Comparison of ENCODE assay signal across 20 cellular contexts in the genomic region with DNA sequence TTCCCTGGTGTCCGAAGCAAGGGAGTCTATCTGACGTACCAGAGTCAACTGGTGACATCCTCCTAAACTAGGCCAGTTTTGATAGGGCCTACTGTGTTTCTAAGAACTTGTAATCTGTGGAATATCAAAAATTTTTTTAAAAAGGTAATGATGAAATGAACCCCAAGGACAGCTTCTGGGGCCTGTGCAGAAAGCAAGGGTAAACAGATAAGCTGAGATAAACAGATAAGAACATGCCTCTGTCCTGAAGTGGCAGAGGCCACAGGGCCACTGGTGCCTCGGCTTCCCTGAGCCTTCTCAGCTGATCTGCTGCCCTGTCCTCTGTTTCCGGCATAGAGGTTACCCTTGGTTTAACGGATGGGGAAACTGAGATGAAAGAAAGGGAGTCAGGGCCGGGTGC.
"Had no signal": no experiment of that assay in that cellular context is flagged by ENCODE, and none has a peak within 500 bp of the region (broad histone marks: within the 10 kb centered on the region; RNA-seq: fewer than 3 reads in every experiment).

No MANE protein-coding gene starts in this region.

- H3K9me3 ChIP-seq: left lung, mucosa of descending colon, ovary had no signal

- H3K36me3 ChIP-seq: brain microvascular endothelial cell, left lung, ovary, WERI-Rb-1 had no signal

- H3K36me3 Mint-ChIP-seq: naive B cell; stimulated activated naive B cell treated with anti-CD40 and anti-IgM and Interleukin-4, amounts not matched to agents 10 μg/mL and 1 μg/mL and 100 μg/mL, for 72 hours had no signal

- H3K27ac ChIP-seq: brain microvascular endothelial cell, left lung, ovary, WERI-Rb-1 had no signal

- H3K9me3 Mint-ChIP-seq: activated naive CD8-positive, alpha-beta T cell treated with anti-CD3 and anti-CD28 coated beads for 36 hours; activated T-helper 1 cell treated with anti-CD3 and anti-CD28 coated beads, Interleukin-12 subunit alpha, Interleukin-12 subunit beta, Interleukin-2, Interleukin-4 antibody, amounts not matched to agents 30 ng/mL and 10 ng/mL and 1 ng/mL, durations not matched to agents 14 hours and 24 hours and 36 hours; memory B cell; naive B cell; stimulated activated naive B cell treated with anti-CD40 and anti-IgM and Interleukin-4, amounts not matched to agents 10 μg/mL and 1 μg/mL and 100 μg/mL, for 72 hours had no signal

- DNase-seq: activated CD4-positive, alpha-beta T cell treated with anti-CD3 and anti-CD28 coated beads for 1 hour; activated CD4-positive, alpha-beta T cell treated with anti-CD3 and anti-CD28 coated beads, Interleukin-2, amount 50 U/mL, for 48 hours; activated gamma-delta T cell treated with Interleukin-2 at 50 U/mL for 16 hours; activated naive CD8-positive, alpha-beta T cell treated with anti-CD3 and anti-CD28 coated beads for 36 hours; activated T-cell treated with anti-CD3 and anti-CD28 coated beads for 4 hours; anterior cingulate cortex; brain microvascular endothelial cell; central memory CD4-positive, alpha-beta T cell; foreskin melanocyte; left lung; mucosa of descending colon; naive B cell; ovary; stimulated activated naive B cell treated with anti-CD40 and anti-IgM and Interleukin-4, amounts not matched to agents 10 μg/mL and 1 μg/mL and 100 μg/mL, for 72 hours; SW 1271; WERI-Rb-1 had no signal

- H3K4me3 Mint-ChIP-seq: activated naive CD8-positive, alpha-beta T cell treated with anti-CD3 and anti-CD28 coated beads for 36 hours; activated T-helper 1 cell treated with anti-CD3 and anti-CD28 coated beads, Interleukin-12 subunit alpha, Interleukin-12 subunit beta, Interleukin-2, Interleukin-4 antibody, amounts not matched to agents 30 ng/mL and 10 ng/mL and 1 ng/mL, durations not matched to agents 14 hours and 24 hours and 36 hours; memory B cell; stimulated activated naive B cell treated with anti-CD40 and anti-IgM and Interleukin-4, amounts not matched to agents 10 μg/mL and 1 μg/mL and 100 μg/mL, for 72 hours had no signal

- H3K27me3 ChIP-seq: brain microvascular endothelial cell, left lung, ovary had no signal

- ATAC-seq: left lung; mucosa of descending colon; stimulated activated naive B cell treated with anti-CD40 and anti-IgM and Interleukin-4, amounts not matched to agents 10 μg/mL and 1 μg/mL and 100 μg/mL, for 72 hours had no signal

- H3K27ac Mint-ChIP-seq: activated naive CD8-positive, alpha-beta T cell treated with anti-CD3 and anti-CD28 coated beads for 36 hours; activated T-helper 1 cell treated with anti-CD3 and anti-CD28 coated beads, Interleukin-12 subunit alpha, Interleukin-12 subunit beta, Interleukin-2, Interleukin-4 antibody, amounts not matched to agents 30 ng/mL and 10 ng/mL and 1 ng/mL, durations not matched to agents 14 hours and 24 hours and 36 hours; stimulated activated naive B cell treated with anti-CD40 and anti-IgM and Interleukin-4, amounts not matched to agents 10 μg/mL and 1 μg/mL and 100 μg/mL, for 72 hours had no signal

- FAIRE-seq: colon, urothelium cell line had no signal

- H3K27me3 Mint-ChIP-seq: activated naive CD8-positive, alpha-beta T cell treated with anti-CD3 and anti-CD28 coated beads for 36 hours; memory B cell; naive B cell; stimulated activated naive B cell treated with anti-CD40 and anti-IgM and Interleukin-4, amounts not matched to agents 10 μg/mL and 1 μg/mL and 100 μg/mL, for 72 hours had no signal

- H3K4me3 ChIP-seq: left lung, mucosa of descending colon, ovary had no signal
